In the genomic region with DNA sequence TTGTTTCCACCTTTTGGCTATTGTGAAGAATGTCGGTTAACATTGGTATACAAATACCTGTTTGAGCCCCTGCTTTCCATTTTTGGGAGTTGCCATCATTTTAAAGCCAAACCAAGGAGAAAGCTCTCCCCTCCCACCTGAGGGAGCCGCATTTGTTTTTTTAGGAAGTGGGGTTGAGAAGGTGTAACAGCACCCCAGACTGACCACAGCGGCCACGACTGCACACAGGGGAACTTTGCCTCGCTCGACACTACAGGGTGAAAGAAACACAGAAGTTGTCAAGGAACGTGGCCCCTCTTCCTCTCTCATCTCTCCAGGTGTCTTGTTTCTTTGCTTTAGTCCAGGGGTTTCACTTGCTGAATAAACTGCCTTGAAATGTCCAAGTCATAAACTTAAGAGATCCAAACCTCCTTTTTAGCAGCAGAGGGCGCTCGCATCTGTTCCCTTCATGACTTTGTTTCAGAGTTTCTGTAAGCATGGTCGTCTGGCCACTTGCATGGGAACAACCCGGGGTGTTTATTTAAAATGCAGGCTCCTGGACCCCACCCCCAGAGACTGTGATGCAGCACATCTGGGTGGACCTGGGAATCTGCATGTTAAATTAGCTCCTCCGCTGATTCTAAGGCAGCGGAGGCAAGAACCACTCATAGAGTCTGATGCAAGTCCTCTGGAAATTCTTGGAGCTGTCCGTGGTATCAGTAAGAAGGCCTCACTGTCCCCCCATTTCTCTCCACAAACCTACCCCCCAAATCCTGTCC, we compare ENCODE assay signal across 9 cellular contexts. TPM values are rescaled to one million over a fixed set of nuclear protein-coding genes. Genes with fewer than 3 reads are reported as not detected.
DNase-seq lines count a peak whose midpoint lies in the region; ATAC-seq, FAIRE-seq and TF ChIP-seq lines count a peak whose summit lies in the region.
"Had no signal": no experiment of that assay in that cellular context is flagged by ENCODE, and none has a peak within 500 bp of the region (broad histone marks: within the 10 kb centered on the region; RNA-seq: fewer than 3 reads in every experiment).

No MANE protein-coding gene starts in this region.

- H3K9me3 Mint-ChIP-seq in nephron = no peaks in the 10 kb centered on the region

- peaks cover 28% of the 10 kb centered on the region for H3K4me1 Mint-ChIP-seq in nephron

- no peak for TF ChIP-seq POLR2A in endothelial cell of umbilical vein (IDR thresholded peaks at IDR 0.05; ENCODE audit: low read depth, low read length)

- H3K27me3 Mint-ChIP-seq in nephron (ENCODE audit: low read depth) = peaks cover 31% of the 10 kb centered on the region

- no peaks in the 10 kb centered on the region for H3K36me3 Mint-ChIP-seq in nephron (ENCODE audit: low read depth)

- H3K4me1 ChIP-seq in cardiac muscle cell (ENCODE audit: low read depth) (no peaks in the 10 kb centered on the region), endothelial cell of umbilical vein (ENCODE audit: control insufficient read depth, extremely low read depth, insufficient read depth, low read length) (peaks cover 11% of the 10 kb centered on the region), upper lobe of right lung (peaks cover 26% of the 10 kb centered on the region)

- no TSS peak for BruUV-seq in endothelial cell of umbilical vein (replicated peaks; lab: Mats Ljungman, UMichigan)

- H2AFZ ChIP-seq in endothelial cell of umbilical vein (ENCODE audit: low read depth, low read length) = no peak overlapping the region

- H3K36me3 ChIP-seq in cardiac muscle cell = no peaks in the 10 kb centered on the region
- no peaks in the 10 kb centered on the region for H3K36me3 ChIP-seq in endothelial cell of umbilical vein (ENCODE audit: control insufficient read depth in 2 of 2, extremely low read depth in 1 of 2, insufficient read depth in 2 of 2, low read length in 2 of 2)
- H3K36me3 ChIP-seq in upper lobe of right lung = no peaks in the 10 kb centered on the region

- intact Hi-C loops in left ventricle myocardium superior (cut with micrococcal nuclease) (no loop called here), endothelial cell of umbilical vein (cut with micrococcal nuclease) (loop anchor here (1.0 to 5.0 kb wide), 2 partner anchors 255 to 408 kb away; no protein-coding TSS in a partner anchor), upper lobe of right lung (cut with DNase I) (no loop called here)

- dilution Hi-C loops in endothelial cell of umbilical vein (cut with MboI; ENCODE audit: extremely low pct_ligation_motif_present, low sequenced_read_pairs) = no loop called here

- H3K4me3 Mint-ChIP-seq in nephron = peak overlapping the region; percentile 77 to 89 (median 88)

- no peak overlapping the region for H3K4me3 ChIP-seq in cardiac muscle cell
- no peak overlapping the region for H3K4me3 ChIP-seq in endothelial cell of umbilical vein (replicated peaks in 1 of 3; ENCODE audit: insufficient read depth in 1 of 3, low read depth in 1 of 3, low read length in 3 of 3)
- H3K4me3 ChIP-seq in upper lobe of right lung = no peak overlapping the region

- peak; percentile 71 to 77 for DNase-seq in cardiac muscle cell (ENCODE audit: low read depth in 1 of 2, low spot score in 1 of 2)
- no peak for DNase-seq in left ventricle myocardium superior
- DNase-seq in NCI-H446 treated with DMSO at 0.1 percent for 48 hours (lab: John Stamatoyannopoulos, UW) = peak; percentile 3
- DNase-seq in activated CD4-positive, alpha-beta T cell treated with anti-CD3 and anti-CD28 coated beads, Interleukin-2, amount 50 U/mL, for 48 hours = peak; percentile 44 to 66
- DNase-seq in endothelial cell of umbilical vein (ENCODE audit: low read depth, low spot score) = peak; percentile 74
- no peak for DNase-seq in upper lobe of right lung

- ATAC-seq in left ventricle myocardium superior (no peak), upper lobe of right lung (no peak), GM19452 (IDR thresholded peaks at IDR 0.05; ENCODE audit: unreplicated experiment) (no peak)

- H3K9ac ChIP-seq in endothelial cell of umbilical vein (replicated peaks; ENCODE audit: extremely low read depth, insufficient read depth, low read length) = no peak overlapping the region

- H3K27ac ChIP-seq in cardiac muscle cell (no peak overlapping the region), endothelial cell of umbilical vein (ENCODE audit: insufficient read depth, low read depth, low read length) (no peak overlapping the region), upper lobe of right lung (no peak overlapping the region)

- no peak overlapping the region for H3K4me2 ChIP-seq in endothelial cell of umbilical vein (ENCODE audit: insufficient read depth, low read length)

- TF ChIP-seq CTCF in cardiac muscle cell (IDR thresholded peaks at IDR 0.05; ENCODE audit: low read depth, low read length) (peak; percentile 80), endothelial cell of umbilical vein (IDR thresholded peaks at IDR 0.05; ENCODE audit: extremely low read depth in 1 of 2, insufficient read depth in 1 of 2, low read depth in 1 of 2, low read length in 2 of 2) (peak; percentile 64 to 72), nephron (IDR thresholded peaks at IDR 0.05; ENCODE audit: unreplicated experiment in 3 of 3) (peak; percentile 58 to 80 (median 65)), upper lobe of right lung (IDR thresholded peaks at IDR 0.05) (peak; percentile 70)

- H4K20me1 ChIP-seq in endothelial cell of umbilical vein (replicated peaks; ENCODE audit: control insufficient read depth, extremely low read depth, insufficient read depth, low read length) = no peaks in the 10 kb centered on the region

- POLR2A ChIA-PET in endothelial cell of umbilical vein (lab: Charles Lee) = no interaction called here

- H3K27me3 ChIP-seq in cardiac muscle cell (peaks cover 31% of the 10 kb centered on the region), endothelial cell of umbilical vein (ENCODE audit: control insufficient read depth in 2 of 2, insufficient read depth in 2 of 2, low read length in 2 of 2) (peaks cover 0 to 2% of the 10 kb centered on the region in 2 experiments), upper lobe of right lung (no peaks in the 10 kb centered on the region)

- no peak overlapping the region for H3K27ac Mint-ChIP-seq in nephron

- no peaks in the 10 kb centered on the region for H3K79me2 ChIP-seq in endothelial cell of umbilical vein (ENCODE audit: control insufficient read depth, insufficient read depth, low read length)

- peak; percentile 86 for FAIRE-seq in endothelial cell of umbilical vein (lab: Jason Lieb, UNC)
- FAIRE-seq: islet of Langerhans had no signal

- H3K9me1 ChIP-seq in endothelial cell of umbilical vein (replicated peaks; ENCODE audit: control insufficient read depth, extremely low read depth, insufficient read depth, low read length) = no peaks in the 10 kb centered on the region

- CTCF ChIA-PET in endothelial cell of umbilical vein (lab: Charles Lee) = interaction anchor here (0.7 to 5.4 kb wide), 17 partner anchors 13 to 715 kb away, joined by 3 to 331 read pairs (median 3); no protein-coding TSS in a partner anchor

- H3K9me3 ChIP-seq in cardiac muscle cell (ENCODE audit: low read depth) (no peaks in the 10 kb centered on the region), endothelial cell of umbilical vein (replicated peaks; ENCODE audit: control insufficient read depth, insufficient read depth, low read length) (no peaks in the 10 kb centered on the region), upper lobe of right lung (no peaks in the 10 kb centered on the region)

TF ChIP-seq in endothelial cell of umbilical vein, 7 proteins besides CTCF, POLR2A, EP300 and RAD21:
- TF ChIP-seq MAX (IDR thresholded peaks at IDR 0.05; ENCODE audit: insufficient read depth, insufficient read length) = no peak
- no peak for TF ChIP-seq MYC (IDR thresholded peaks at IDR 0.05; ENCODE audit: low read depth, low read length)

RNA-seq across cellular contexts. Expression of gene TTLL11, which starts 2.1 kb away (rescaled TPM):
- 3.6 and 4.7 TPM in 2 replicates for total RNA-seq in cardiac muscle cell
- 2.6 and 6.7 TPM in 2 replicates for polyA plus RNA-seq in cardiac muscle cell
- total RNA-seq in left ventricle myocardium superior = 5.8 TPM
- total RNA-seq in endothelial cell of umbilical vein = 4.9 and 8.1 TPM in 2 replicates
- 5.0 and 5.1 TPM in 2 replicates for polyA plus RNA-seq in endothelial cell of umbilical vein
- polyA plus RNA-seq in endothelial cell of umbilical vein (2011; cell fraction: cytosol; rRNA removed) = 5.1 and 6.1 TPM in 2 replicates
- polyA plus RNA-seq in endothelial cell of umbilical vein (2011; cell fraction: nucleus; rRNA removed) = 6.1 and 6.5 TPM in 2 replicates
- 6.4 and 8.3 TPM in 2 replicates for polyA plus RNA-seq in endothelial cell of umbilical vein (2012)
- 4.5 and 9.7 TPM in 2 replicates for polyA minus RNA-seq in endothelial cell of umbilical vein
- 3.6 TPM for polyA minus RNA-seq in endothelial cell of umbilical vein (2011; cell fraction: cytosol; rRNA and poly(A)+ RNA removed)
- 7.4 and 8.3 TPM in 2 replicates for polyA minus RNA-seq in endothelial cell of umbilical vein (2011; cell fraction: nucleus; rRNA and poly(A)+ RNA removed)
- total RNA-seq in upper lobe of right lung = 10.7 TPM

Comparison
In these comparisons a context has a peak if more than half of its experiments do, and no peak if none do; other contexts are left out.
1. DNase-seq: peak in cardiac muscle cell (2 of 2), NCI-H446 treated with DMSO at 0.1 percent for 48 hours (single experiment), activated CD4-positive, alpha-beta T cell treated with anti-CD3 and anti-CD28 coated beads, Interleukin-2, amount 50 U/mL, for 48 hours (2 of 2) and endothelial cell of umbilical vein (single experiment); none in left ventricle myocardium superior (single experiment) and upper lobe of right lung (single experiment).
2. Peak in every context shown above with its lines, with median percentiles within 50 percentile points of each other: CTCF ChIP-seq.